Comparison of ENCODE assay signal across 9 cellular contexts in the genomic region with DNA sequence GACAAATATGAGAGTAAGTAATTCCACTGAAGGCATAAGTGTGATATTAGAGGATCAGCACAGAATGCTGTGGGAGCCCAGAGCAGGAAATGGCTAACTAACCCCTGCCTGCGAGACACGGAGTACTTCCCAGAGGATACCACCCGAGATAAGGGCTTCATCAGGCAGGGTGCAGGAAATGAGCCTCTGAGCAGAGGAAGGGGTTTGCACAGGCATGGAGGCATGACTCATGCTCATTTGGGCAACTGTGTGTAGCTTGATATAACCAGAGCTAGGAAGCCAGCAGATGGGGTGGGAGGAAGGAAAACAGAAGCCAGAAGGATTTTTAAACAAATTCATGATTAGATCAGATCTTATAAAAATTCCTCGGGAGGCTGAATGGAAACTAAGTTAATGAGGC.
DNase-seq lines count a peak whose midpoint lies in the region; ATAC-seq and TF ChIP-seq lines count a peak whose summit lies in the region.
"Had no signal": no experiment of that assay in that cellular context is flagged by ENCODE, and none has a peak within 500 bp of the region (broad histone marks: within the 10 kb centered on the region; RNA-seq: fewer than 3 reads in every experiment).

No MANE protein-coding gene starts in this region.

- peak; percentile 36 for ATAC-seq in left lung
- no peak for ATAC-seq in HG03354 (IDR thresholded peaks at IDR 0.05; ENCODE audit: poor library complexity, severe bottlenecking, unreplicated experiment)
- ATAC-seq in HG03521 (IDR thresholded peaks at IDR 0.05; ENCODE audit: unreplicated experiment): no peak

- H3K27ac ChIP-seq in left lung (no peak overlapping the region), tibial artery (no peak overlapping the region)

- no peaks in the 10 kb centered on the region for H3K36me3 ChIP-seq in BJ (ENCODE audit: control insufficient read depth, insufficient read depth, low read length)
- H3K36me3 ChIP-seq in left lung: no peaks in the 10 kb centered on the region
- no peaks in the 10 kb centered on the region for H3K36me3 ChIP-seq in tibial artery

- H3K4me3 ChIP-seq in BJ (ENCODE audit: low read depth, low read length) (no peak overlapping the region), left lung (no peak overlapping the region), tibial artery (no peak overlapping the region)

- DNase-seq in BJ (ENCODE audit: low read depth): peak; percentile 28
- DNase-seq in HS-5 (ENCODE audit: low read depth): peak; percentile 6
- DNase-seq in amniotic epithelial cell (ENCODE audit: low read depth): peak; percentile 87
- no peak for DNase-seq in left lung
- DNase-seq in 8988T: no peak
- DNase-seq in tibial artery: no peak
- DNase-seq: NCI-H187 had no signal

- TF ChIP-seq CTCF in BJ (IDR thresholded peaks at IDR 0.05; ENCODE audit: insufficient read depth, low read depth, low read length): no peak
- no peak for TF ChIP-seq CTCF in left lung (IDR thresholded peaks at IDR 0.05)
- TF ChIP-seq CTCF in tibial artery (IDR thresholded peaks at IDR 0.05): no peak

- H3K27me3 ChIP-seq in BJ (ENCODE audit: control insufficient read depth, insufficient read depth, low read length): no peaks in the 10 kb centered on the region
- H3K27me3 ChIP-seq in left lung: no peaks in the 10 kb centered on the region
- H3K27me3 ChIP-seq in tibial artery: no peaks in the 10 kb centered on the region

- POLR2A ChIA-PET in BJ (lab: Charles Lee): no interaction called here

- peaks cover 0 to 10% of the 10 kb centered on the region in 2 donors for H3K9me3 ChIP-seq in left lung
- H3K9me3 ChIP-seq in tibial artery: peaks cover 0 to 5% (median 0%) of the 10 kb centered on the region in 3 donors

- H3K4me1 ChIP-seq in left lung (no peaks in the 10 kb centered on the region), tibial artery (no peaks in the 10 kb centered on the region)

- CTCF ChIA-PET in BJ (lab: Yijun Ruan, JAX): interaction anchor here (1.4 kb wide), 2 partner anchors 43 to 260 kb away, joined by 3 read pairs; no protein-coding TSS in a partner anchor

- intact Hi-C loops in left lung (cut with DNase I): no loop called here
- intact Hi-C loops in tibial artery (cut with DNase I; ENCODE audit: low total_unique reads): no loop called here

Comparison
In these comparisons a context has a peak if more than half of its experiments do, and no peak if none do; other contexts are left out.
1. DNase-seq: peak in BJ (single experiment), HS-5 (single experiment) and amniotic epithelial cell (single experiment); none in left lung (0 of 2), 8988T (single experiment) and tibial artery (0 of 2).